In the genomic region with DNA sequence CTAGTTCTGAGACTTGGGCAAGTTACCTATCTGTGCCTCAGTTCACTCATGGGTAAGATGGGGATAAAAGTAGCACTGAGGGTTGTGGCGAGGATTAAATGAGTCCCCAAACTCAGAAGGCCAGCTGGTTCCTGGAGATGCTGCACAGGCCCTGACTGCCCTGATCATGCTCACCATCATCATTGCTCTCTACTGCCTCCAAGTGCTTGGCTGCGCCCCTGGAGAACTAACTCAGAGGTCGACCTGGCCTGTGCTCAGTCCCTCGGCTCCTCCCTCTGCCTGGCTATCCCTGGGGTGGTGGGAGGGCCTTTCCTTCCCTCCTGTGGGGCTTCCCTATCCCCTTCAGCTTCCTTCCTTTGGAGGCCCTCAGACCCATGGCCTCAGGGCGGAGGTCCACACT, we compare ENCODE assay signal across 10 cellular contexts. TPM values are rescaled to one million over a fixed set of nuclear protein-coding genes. Genes with fewer than 3 reads are reported as not detected.
DNase-seq lines count a peak whose midpoint lies in the region; ATAC-seq, FAIRE-seq and TF ChIP-seq lines count a peak whose summit lies in the region.
"Had no signal": no experiment of that assay in that cellular context is flagged by ENCODE, and none has a peak within 500 bp of the region (broad histone marks: within the 10 kb centered on the region; RNA-seq: fewer than 3 reads in every experiment).

No MANE protein-coding gene starts in this region.

- CTCF ChIA-PET in HCT116 (lab: Charles Lee) (interaction anchor here (0.9 kb wide), 1 partner anchor 25 kb away, joined by 4 read pairs; no protein-coding TSS in a partner anchor), K562 (lab: Yijun Ruan, JAX; ENCODE audit: low intra/inter-chr PET ratio) (no interaction called here)

- intact Hi-C loops in HCT116 (cut with micrococcal nuclease) = no loop called here
- intact Hi-C loops in K562 (cut with micrococcal nuclease) = no loop called here

- no peaks in the 10 kb centered on the region for H3K9me1 ChIP-seq in K562 (ENCODE audit: control insufficient read depth, insufficient read depth, low read length)

- H3K9me2 ChIP-seq in HCT116 (ENCODE audit: insufficient read depth) = no peaks in the 10 kb centered on the region

- H3K79me2 ChIP-seq in HCT116 (ENCODE audit: insufficient read depth, low read length) = no peaks in the 10 kb centered on the region
- H3K79me2 ChIP-seq in K562 (ENCODE audit: control insufficient read depth, insufficient read depth, low read length) = no peaks in the 10 kb centered on the region
- H3K79me2 ChIP-seq in mesendoderm (ENCODE audit: control insufficient read depth, insufficient read depth, low read length) = no peaks in the 10 kb centered on the region

- H3K4me1 ChIP-seq in HCT116 (ENCODE audit: control insufficient read depth in 1 of 2, insufficient read depth in 2 of 2, low read length in 2 of 2) (no peaks in the 10 kb centered on the region), K562 (replicated peaks in 1 of 2; ENCODE audit: control insufficient read depth in 2 of 2, insufficient read depth in 2 of 2, low read length in 2 of 2) (no peaks in the 10 kb centered on the region), mesendoderm (ENCODE audit: control insufficient read depth, low read depth, low read length) (no peaks in the 10 kb centered on the region), tibial nerve (peaks cover 0 to 10% (median 0%) of the 10 kb centered on the region in 4 donors)

- no peak overlapping the region for H2BK15ac ChIP-seq in mesendoderm (replicated peaks; ENCODE audit: low read depth)

- H3K27ac ChIP-seq in HCT116 (ENCODE audit: low read depth, low read length) (no peak overlapping the region), K562 (ENCODE audit: extremely low read depth, low read depth, low read length) (no peak overlapping the region), mesendoderm (ENCODE audit: low read depth, low read length) (no peak overlapping the region), tibial nerve (no peak overlapping the region)
- H3K27ac ChIP-seq: HL-60 had no signal

- H2BK120ac ChIP-seq in mesendoderm (ENCODE audit: low read depth, low read length) = no peak overlapping the region

- H4K8ac ChIP-seq in mesendoderm (ENCODE audit: low read depth, low read length) = no peak overlapping the region

- H3K18ac ChIP-seq in mesendoderm (ENCODE audit: low read length) = peak overlapping the region; percentile 4

- DNase-seq in DMS53 (lab: John Stamatoyannopoulos, UW) (peak; percentile 56), HCT116 (ENCODE audit: low read depth, low spot score) (no peak), K562 (ENCODE audit: extremely low read depth in 1 of 4, low spot score in 3 of 4) (no peak), mesendoderm (peak; percentile 88), tibial nerve (ENCODE audit: low spot score in 2 of 2) (no peak)
- DNase-seq: NCI-H1105 had no signal

- in situ Hi-C loops in K562 (cut with MboI) = no loop called here

- H4K20me1 ChIP-seq in HCT116 (ENCODE audit: insufficient read depth) (no peaks in the 10 kb centered on the region), K562 (replicated peaks; ENCODE audit: control insufficient read depth, insufficient read depth, low read length) (peaks cover 3% of the 10 kb centered on the region; the same call in 1 of the 2 replicates)

- H2AFZ ChIP-seq in HCT116 (ENCODE audit: low read depth, low read length, poor library complexity, severe bottlenecking) (no peak overlapping the region), K562 (ENCODE audit: low read depth, low read length) (no peak overlapping the region)

- TF ChIP-seq POLR2A in HCT116 (IDR thresholded peaks at IDR 0.05; ENCODE audit: borderline replicate concordance, extremely low read depth, insufficient read depth, insufficient read length) = no peak
- no peak for TF ChIP-seq POLR2A in K562 (conservative IDR thresholded peaks at IDR 0.05)
- TF ChIP-seq POLR2A in tibial nerve (IDR thresholded peaks at IDR 0.05) = no peak

- H3K9me3 ChIP-seq in HCT116 (ENCODE audit: control insufficient read depth in 1 of 2, insufficient read depth in 1 of 2, low read depth in 1 of 2, low read length in 2 of 2) (no peaks in the 10 kb centered on the region), K562 (replicated peaks; ENCODE audit: control insufficient read depth, insufficient read depth, low read depth, low read length) (no peaks in the 10 kb centered on the region), tibial nerve (no peaks in the 10 kb centered on the region)

- H3K9ac ChIP-seq in HCT116 (ENCODE audit: low read length) (no peak overlapping the region), K562 (ENCODE audit: insufficient read depth in 1 of 2, low read depth in 2 of 2, low read length in 2 of 2) (no peak overlapping the region), mesendoderm (ENCODE audit: low read length) (no peak overlapping the region)

- H3K27me3 ChIP-seq in HCT116 (ENCODE audit: insufficient read depth, low read length) = no peaks in the 10 kb centered on the region
- no peaks in the 10 kb centered on the region; a peak in 1 of 5 replicates for H3K27me3 ChIP-seq in K562 (ENCODE audit: control insufficient read depth in 2 of 2, insufficient read depth in 2 of 2, low read length in 2 of 2)
- H3K27me3 ChIP-seq in mesendoderm (ENCODE audit: insufficient read depth, low read length, poor library complexity) = no peaks in the 10 kb centered on the region
- no peaks in the 10 kb centered on the region for H3K27me3 ChIP-seq in tibial nerve

- POLR2A ChIA-PET in HCT116 (lab: Charles Lee) = no interaction called here
- POLR2A ChIA-PET in K562 (lab: Yijun Ruan, JAX) = no interaction called here

- peak overlapping the region; percentile 84 for H3K56ac ChIP-seq in mesendoderm (ENCODE audit: low read length)

- no peak overlapping the region for H3K23ac ChIP-seq in mesendoderm (ENCODE audit: low read length)

- RAD21 ChIA-PET in HCT116 (lab: Charles Lee; ENCODE audit: low non-redundant PET in 1 of 2, low total read pairs in 2 of 2, uncharacterized antibody in 2 of 2, unreplicated experiment in 2 of 2) = no interaction called here

- H3K79me1 ChIP-seq in mesendoderm (ENCODE audit: low read length) = no peaks in the 10 kb centered on the region

- H4K5ac ChIP-seq in mesendoderm (ENCODE audit: low read length) = no peak overlapping the region

- no peak for FAIRE-seq in K562 (lab: Jason Lieb, UNC)

- no peak overlapping the region for H2BK5ac ChIP-seq in mesendoderm (ENCODE audit: low read length)

- WGBS in K562 (ENCODE audit: insufficient coverage, low coverage, missing lambda C conversion rate) = 6% methylated on average over 5 of the region's 5 CpGs
- no CpG with 5 or more reads among the region's 5 CpGs for WGBS in mesendoderm (ENCODE audit: extremely low coverage, insufficient coverage, low lambda C conversion rate)
- 73 to 75% methylated on average over 5 of the region's 5 CpGs for WGBS in tibial nerve, 2 donors

- H3K4me2 ChIP-seq in HCT116 (ENCODE audit: low read length) (no peak overlapping the region), K562 (ENCODE audit: insufficient read depth, low read length) (no peak overlapping the region), mesendoderm (ENCODE audit: low read length) (no peak overlapping the region)

- H3K36me3 ChIP-seq in HCT116 (ENCODE audit: control insufficient read depth in 1 of 2, insufficient read depth in 2 of 2, low read length in 2 of 2) = no peaks in the 10 kb centered on the region
- H3K36me3 ChIP-seq in K562 (ENCODE audit: control insufficient read depth, insufficient read depth, low read length) = no peaks in the 10 kb centered on the region
- no peaks in the 10 kb centered on the region for H3K36me3 ChIP-seq in mesendoderm (ENCODE audit: control insufficient read depth, insufficient read depth, low read length)
- no peaks in the 10 kb centered on the region for H3K36me3 ChIP-seq in tibial nerve

- TF ChIP-seq EP300 in K562 (IDR thresholded peaks at IDR 0.05; ENCODE audit: low read length) = no peak
- no peak for TF ChIP-seq EP300 in tibial nerve (IDR thresholded peaks at IDR 0.05)

- H2AK5ac ChIP-seq in mesendoderm (ENCODE audit: low read length) = no peak overlapping the region

- BruUV-seq in HCT116 (replicated peaks; lab: Mats Ljungman, UMichigan) = no TSS peak
- BruUV-seq in K562 (replicated peaks; lab: Mats Ljungman, UMichigan) = no TSS peak

- ATAC-seq in HCT116 (peak; percentile 90), K562 (peak; percentile 79), GM18909 (IDR thresholded peaks at IDR 0.05; ENCODE audit: poor library complexity, unreplicated experiment) (no peak), GM21619 (IDR thresholded peaks at IDR 0.05; ENCODE audit: unreplicated experiment) (no peak)

- no peak overlapping the region for H3K4ac ChIP-seq in mesendoderm (ENCODE audit: low read depth, low read length)

- H3K4me3 ChIP-seq in HCT116 (replicated peaks in 1 of 2; ENCODE audit: low read depth in 1 of 2, low read length in 2 of 2) = no peak overlapping the region
- no peak overlapping the region for H3K4me3 ChIP-seq in K562
- no peak overlapping the region for H3K4me3 ChIP-seq in mesendoderm (ENCODE audit: low read length)
- H3K4me3 ChIP-seq in tibial nerve = no peak overlapping the region

- TF ChIP-seq CTCF in HCT116 (IDR thresholded peaks at IDR 0.05 in 2 of 3, conservative IDR thresholded peaks at IDR 0.05 in 1 of 3; ENCODE audit: borderline replicate concordance in 1 of 3, insufficient read depth in 1 of 3, low read depth in 2 of 3, low read length in 2 of 3) (peak in 2 of 3 experiments; percentile 34; a peak in 3 of 6 replicates), K562 (IDR thresholded peaks at IDR 0.05 in 2 of 3, conservative IDR thresholded peaks at IDR 0.05 in 1 of 3; ENCODE audit: insufficient read depth in 2 of 3, low read depth in 1 of 3, low read length in 3 of 3) (peak in 1 of 3 experiments; percentile 28; a peak in 2 of 6 replicates), tibial nerve (IDR thresholded peaks at IDR 0.05) (no peak)

- no peak for TF ChIP-seq RAD21 in HCT116 (IDR thresholded peaks at IDR 0.05; ENCODE audit: low read depth)
- TF ChIP-seq RAD21 in K562 (CRISPR knock-in tag; conservative IDR thresholded peaks at IDR 0.05 in 1 of 2, IDR thresholded peaks at IDR 0.05 in 1 of 2) = no peak

RNA-seq across cellular contexts. Expression of a gene that starts 5.6 kb away (rescaled TPM):
- total RNA-seq in HCT116 (2021; ENCODE audit: unreplicated experiment) (not detected), K562 (2014; rRNA removed) (not detected in 2 replicates), K562 (2014; rRNA removed; fragmentation: Illumina TruSeq; extraction: Trizol) (not detected in 2 replicates), K562 (2015; rRNA removed; fragmentation: Illumina TruSeq; extraction: Trizol) (not detected in 2 replicates), K562 (2021) (not detected in 2 replicates), tibial nerve (not detected)
- 0.13 TPM in 1 of 2 replicates, not detected in the other for polyA plus RNA-seq in HCT116 (2012)
- total RNA-seq in K562 (2011; cell fraction: chromatin; rRNA removed; ENCODE audit: low replicate concordance) = not detected in 2 replicates
- total RNA-seq in K562 (2011; cell fraction: nucleolus; rRNA removed) = not detected in 2 replicates
- not detected in 2 replicates for total RNA-seq in K562 (2011; cell fraction: nucleoplasm; rRNA removed)
- polyA plus RNA-seq in K562 (2011; rRNA removed) (not detected in 2 replicates), K562 (2014; fragmentation: Illumina TruSeq; extraction: Trizol) (not detected in 2 replicates), K562 (2014; fragmentation: Nextera tagmentation; extraction: Ambion mirVana) (not detected), K562 (2014; rRNA removed) (not detected in 2 replicates)
- not detected in 2 replicates for polyA plus RNA-seq in K562 (2011; cell fraction: cytosol; rRNA removed)
- 0.04 TPM in 1 of 2 replicates, not detected in the other for polyA plus RNA-seq in K562 (2011; cell fraction: nucleus; rRNA removed)
- not detected in 2 replicates for polyA plus RNA-seq in K562 (2012)
- polyA minus RNA-seq in K562 (2011; rRNA and poly(A)+ RNA removed) = not detected in 2 replicates
- polyA minus RNA-seq in K562 (2011; cell fraction: cytosol; rRNA and poly(A)+ RNA removed) = not detected in 2 replicates
- polyA minus RNA-seq in K562 (2011; cell fraction: nucleus; rRNA and poly(A)+ RNA removed) = not detected in 2 replicates
- polyA plus RNA-seq in mesendoderm (2013, experiment 1 of 2) = 1.2 TPM
- 1.0 TPM for polyA plus RNA-seq in mesendoderm (2013, experiment 2 of 2)
- total RNA-seq: cerebellum had no signal

Comparison
In these comparisons a context has a peak if more than half of its experiments do, and no peak if none do; other contexts are left out.
1. DNase-seq: peak in DMS53 (single experiment) and mesendoderm (single experiment); none in HCT116 (single experiment), K562 (0 of 4) and tibial nerve (0 of 2).
2. ATAC-seq: peak in HCT116 (single experiment) and K562 (single experiment); none in GM18909 (single experiment) and GM21619 (single experiment).
3. CTCF ChIP-seq: peak in HCT116 (2 of 3); none in tibial nerve (0 of 5).